ENCODE assay signal across 25 cellular contexts in genomic region chr21:38790038-38790437, GRCh38.
"Had no signal": no experiment of that assay in that cellular context is flagged by ENCODE, and none has a peak within 500 bp of the region (broad histone marks: within the 10 kb centered on the region; RNA-seq: fewer than 3 reads in every experiment).

No MANE protein-coding gene starts in this region.

- H3K27ac ChIP-seq: cardiac muscle cell, heart right ventricle, parathyroid adenoma, psoas muscle, right lobe of liver, spleen, testis, tibial nerve had no signal

- H3K27me3 ChIP-seq: cardiac muscle cell, heart right ventricle, right lobe of liver, testis, tibial nerve had no signal

- H3K9me3 ChIP-seq: right lobe of liver, testis, tibial nerve had no signal

- H3K4me1 ChIP-seq: psoas muscle, spleen, testis, tibial nerve had no signal

- H3K9ac ChIP-seq: parathyroid adenoma had no signal

- H3K36me3 ChIP-seq: cardiac muscle cell, heart right ventricle, right lobe of liver, spleen, tibial nerve had no signal

- FAIRE-seq: colon, keratinocyte had no signal

- ATAC-seq: heart right ventricle; left ventricle myocardium superior; psoas muscle; right lobe of liver; stimulated activated naive B cell treated with anti-CD40 and anti-IgM and Interleukin-4, amounts not matched to agents 10 μg/mL and 1 μg/mL and 100 μg/mL, for 72 hours; stimulated activated naive CD8-positive, alpha-beta T cell treated with anti-CD3 and anti-CD28 coated beads, Interleukin-15, amount 100 ng/mL, for 72 hours had no signal

- DNase-seq: cerebellar nuclear complex; dermis blood vessel endothelial cell; effector CD8-positive, alpha-beta T cell; foreskin melanocyte; heart right ventricle; immature natural killer cell; left ventricle myocardium superior; naive B cell; occipital lobe; psoas muscle; retina; right lobe of liver; spleen; stimulated activated CD4-positive, alpha-beta T cell treated with anti-CD3 and anti-CD28 coated beads, Interleukin-15, amount 100 ng/mL, for 24 hours; stimulated activated CD4-positive, alpha-beta T cell treated with anti-CD3 and anti-CD28 coated beads, Interleukin-1b, Interleukin-23, amount 100 ng/mL, for 48 hours; stimulated activated CD4-positive, alpha-beta T cell treated with anti-CD3 and anti-CD28 coated beads, Interleukin-4, amount 100 ng/mL, for 24 hours; stimulated activated naive B cell treated with anti-CD40 and anti-IgM and Interleukin-4, amounts not matched to agents 10 μg/mL and 1 μg/mL and 100 μg/mL, for 72 hours; stimulated activated naive CD8-positive, alpha-beta T cell treated with anti-CD3 and anti-CD28 coated beads, Interleukin-15, amount 100 ng/mL, for 72 hours; testis had no signal

- H3K4me3 ChIP-seq: cardiac muscle cell, heart right ventricle, lung, psoas muscle, right lobe of liver, spleen, testis, tibial nerve had no signal
